In the genomic region with DNA sequence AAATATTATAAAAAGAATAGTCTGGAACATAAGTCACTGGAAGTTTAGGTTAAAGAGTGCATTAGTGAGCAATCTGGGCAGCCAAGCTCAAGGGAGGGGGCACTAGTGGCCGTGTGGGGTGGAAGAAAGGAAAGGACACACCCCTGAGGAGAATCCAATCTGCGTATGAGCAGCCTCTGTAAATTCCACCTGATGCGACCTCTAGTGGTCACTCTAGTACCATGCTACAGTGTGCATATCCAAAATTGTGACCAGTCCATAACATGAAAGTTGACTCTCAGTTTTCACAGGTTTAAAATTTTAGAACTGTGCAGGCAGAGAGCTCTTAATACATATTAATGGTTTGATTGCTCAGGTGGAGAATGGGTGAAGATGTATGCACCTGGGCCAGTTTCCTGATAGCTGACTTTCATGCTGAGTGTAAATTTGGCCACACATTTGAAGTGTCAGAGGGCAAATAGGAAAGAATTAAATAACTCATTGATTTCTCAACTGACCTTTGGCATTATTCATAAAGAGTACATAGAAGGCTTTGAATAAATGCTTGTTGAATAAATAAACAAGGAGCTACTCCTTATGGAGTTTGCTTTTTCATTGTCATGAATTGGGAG, we compare ENCODE assay signal across 8 cellular contexts.
DNase-seq lines count a peak whose midpoint lies in the region; ATAC-seq and TF ChIP-seq lines count a peak whose summit lies in the region.

No MANE protein-coding gene starts in this region.

- peak; percentile 94 for ATAC-seq in GM19438 (IDR thresholded peaks at IDR 0.05; ENCODE audit: low read depth, unreplicated experiment)
- peak; percentile 97 for ATAC-seq in HG03378 (IDR thresholded peaks at IDR 0.05; ENCODE audit: unreplicated experiment)
- peak; percentile 81 to 85 for ATAC-seq in naive B cell (ENCODE audit: low read depth in 2 of 2)

- peaks cover 3 to 8% (median 6%) of the 10 kb centered on the region in 3 donors for H3K27me3 Mint-ChIP-seq in naive B cell
- H3K27me3 Mint-ChIP-seq in type B pancreatic cell, result peaks cover 7% of the 10 kb centered on the region

- peaks cover 0 to 3% of the 10 kb centered on the region in 2 donors for H3K36me3 Mint-ChIP-seq in naive B cell
- no peaks in the 10 kb centered on the region for H3K36me3 Mint-ChIP-seq in type B pancreatic cell

- H3K9me3 Mint-ChIP-seq in naive B cell (peaks cover under 1 to 9% (median 6%) of the 10 kb centered on the region in 7 donors), type B pancreatic cell (peaks cover 12% of the 10 kb centered on the region)

- peaks cover 0 to 4% (median 4%) of the 10 kb centered on the region in 3 donors for H3K4me1 Mint-ChIP-seq in naive B cell
- peaks cover 24% of the 10 kb centered on the region for H3K4me1 Mint-ChIP-seq in type B pancreatic cell (ENCODE audit: unreplicated experiment)

- H3K4me3 Mint-ChIP-seq in naive B cell (no peak overlapping the region), type B pancreatic cell (no peak overlapping the region)

- H3K4me3 ChIP-seq in epithelial cell of proximal tubule (ENCODE audit: low read depth, low read length), result no peak overlapping the region

- TF ChIP-seq CTCF in epithelial cell of proximal tubule (conservative IDR thresholded peaks at IDR 0.05; ENCODE audit: low read depth, low read length), result peak; percentile 95
- peak; percentile 92 for TF ChIP-seq CTCF in type B pancreatic cell (conservative IDR thresholded peaks at IDR 0.05)

- H3K27ac Mint-ChIP-seq in naive B cell (no peak overlapping the region), type B pancreatic cell (no peak overlapping the region)

- DNase-seq in DMS 273 (lab: John Stamatoyannopoulos, UW; ENCODE audit: unreplicated experiment) (peak; percentile 88), NCI-H460 (ENCODE audit: extremely low read depth, low read depth) (peak; percentile 56), epithelial cell of proximal tubule (ENCODE audit: low read depth) (no peak), naive B cell (peak; percentile 35), type B pancreatic cell (ENCODE audit: extremely low spot score, unreplicated experiment) (no peak)
- DNase-seq in activated CD4-positive, alpha-beta T cell treated with anti-CD3 and anti-CD28 coated beads, Interleukin-2, amount 50 U/mL, for 1 hour, result peak; percentile 34

Comparison
In these comparisons a context has a peak if more than half of its experiments do, and no peak if none do; other contexts are left out.
1. DNase-seq: peak in DMS 273 (single experiment), NCI-H460 (single experiment), activated CD4-positive, alpha-beta T cell treated with anti-CD3 and anti-CD28 coated beads, Interleukin-2, amount 50 U/mL, for 1 hour (single experiment) and naive B cell (single experiment); none in epithelial cell of proximal tubule (single experiment) and type B pancreatic cell (single experiment).
2. Peak in every context shown above with its lines, with median percentiles within 50 percentile points of each other: ATAC-seq.